Comparison of ENCODE assay signal across 1 cellular context in the genomic region with DNA sequence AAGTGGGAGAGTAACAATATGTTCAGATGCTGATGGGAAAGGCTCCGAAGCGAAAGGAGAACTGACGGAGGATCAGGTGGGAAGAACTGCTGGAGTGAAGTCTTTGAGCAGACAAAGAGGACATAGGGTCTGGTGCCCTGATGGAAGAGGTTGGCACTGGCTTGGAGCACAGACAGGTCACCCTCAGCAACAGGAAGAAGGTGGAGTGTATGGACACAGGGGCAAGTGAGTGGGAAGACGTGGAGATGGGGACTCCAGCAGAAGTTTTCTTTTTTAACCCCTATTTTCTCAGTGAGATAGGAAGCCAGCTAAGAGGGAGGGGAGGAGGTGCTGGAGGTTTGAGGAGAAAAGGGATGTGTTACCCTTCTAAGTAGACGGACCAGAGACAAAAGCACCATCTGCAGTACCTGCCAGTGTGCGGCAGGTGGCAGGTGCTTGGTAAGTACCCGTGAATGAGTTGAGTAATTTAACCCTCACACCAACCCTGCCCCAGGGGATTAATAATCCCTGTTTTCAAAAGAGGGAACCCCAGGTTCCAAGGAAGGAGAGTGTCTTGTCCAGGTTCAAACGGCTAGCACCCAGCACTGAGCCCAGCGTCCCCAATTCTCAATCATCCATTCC.
TF ChIP-seq lines count a peak whose summit lies in the region.

No MANE protein-coding gene starts in this region.

TF ChIP-seq in HepG2, 621 proteins besides CTCF, POLR2A, EP300 and RAD21:
- TF ChIP-seq ZNF143 (CRISPR knock-in tag; IDR thresholded peaks at IDR 0.05), result no peak
- peak; percentile 71; the same call in 1 of the 2 replicates for TF ChIP-seq ZNF652 (CRISPR knock-in tag; IDR thresholded peaks at IDR 0.05; ENCODE audit: borderline replicate concordance, low read depth)
- TF ChIP-seq, protein P1, sequence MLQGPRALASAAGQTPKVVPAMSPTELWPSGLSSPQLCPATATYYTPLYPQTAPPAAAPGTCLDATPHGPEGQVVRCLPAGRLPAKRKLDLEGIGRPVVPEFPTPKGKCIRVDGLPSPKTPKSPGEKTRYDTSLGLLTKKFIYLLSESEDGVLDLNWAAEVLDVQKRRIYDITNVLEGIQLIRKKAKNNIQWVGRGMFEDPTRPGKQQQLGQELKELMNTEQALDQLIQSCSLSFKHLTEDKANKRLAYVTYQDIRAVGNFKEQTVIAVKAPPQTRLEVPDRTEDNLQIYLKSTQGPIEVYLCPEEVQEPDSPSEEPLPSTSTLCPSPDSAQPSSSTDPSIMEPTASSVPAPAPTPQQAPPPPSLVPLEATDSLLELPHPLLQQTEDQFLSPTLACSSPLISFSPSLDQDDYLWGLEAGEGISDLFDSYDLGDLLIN (CRISPR knock-in tag; IDR thresholded peaks at IDR 0.05; ENCODE audit: borderline replicate concordance), result no peak
- TF ChIP-seq, protein P2, sequence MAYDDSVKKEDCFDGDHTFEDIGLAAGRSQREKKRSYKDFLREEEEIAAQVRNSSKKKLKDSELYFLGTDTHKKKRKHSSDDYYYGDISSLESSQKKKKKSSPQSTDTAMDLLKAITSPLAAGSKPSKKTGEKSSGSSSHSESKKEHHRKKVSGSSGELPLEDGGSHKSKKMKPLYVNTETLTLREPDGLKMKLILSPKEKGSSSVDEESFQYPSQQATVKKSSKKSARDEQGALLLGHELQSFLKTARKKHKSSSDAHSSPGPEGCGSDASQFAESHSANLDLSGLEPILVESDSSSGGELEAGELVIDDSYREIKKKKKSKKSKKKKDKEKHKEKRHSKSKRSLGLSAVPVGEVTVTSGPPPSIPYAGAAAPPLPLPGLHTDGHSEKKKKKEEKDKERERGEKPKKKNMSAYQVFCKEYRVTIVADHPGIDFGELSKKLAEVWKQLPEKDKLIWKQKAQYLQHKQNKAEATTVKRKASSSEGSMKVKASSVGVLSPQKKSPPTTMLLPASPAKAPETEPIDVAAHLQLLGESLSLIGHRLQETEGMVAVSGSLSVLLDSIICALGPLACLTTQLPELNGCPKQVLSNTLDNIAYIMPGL (CRISPR knock-in tag; IDR thresholded peaks at IDR 0.05; ENCODE audit: borderline replicate concordance in 1 of 2, low read depth in 1 of 2), result no peak
- TF ChIP-seq, protein P3, sequence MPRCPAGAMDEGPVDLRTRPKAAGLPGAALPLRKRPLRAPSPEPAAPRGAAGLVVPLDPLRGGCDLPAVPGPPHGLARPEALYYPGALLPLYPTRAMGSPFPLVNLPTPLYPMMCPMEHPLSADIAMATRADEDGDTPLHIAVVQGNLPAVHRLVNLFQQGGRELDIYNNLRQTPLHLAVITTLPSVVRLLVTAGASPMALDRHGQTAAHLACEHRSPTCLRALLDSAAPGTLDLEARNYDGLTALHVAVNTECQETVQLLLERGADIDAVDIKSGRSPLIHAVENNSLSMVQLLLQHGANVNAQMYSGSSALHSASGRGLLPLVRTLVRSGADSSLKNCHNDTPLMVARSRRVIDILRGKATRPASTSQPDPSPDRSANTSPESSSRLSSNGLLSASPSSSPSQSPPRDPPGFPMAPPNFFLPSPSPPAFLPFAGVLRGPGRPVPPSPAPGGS (CRISPR knock-in tag; IDR thresholded peaks at IDR 0.05), result no peak
- TF ChIP-seq SMC3 (IDR thresholded peaks at IDR 0.05; ENCODE audit: low read length), result peak; percentile 39
- TF ChIP-seq, protein P4, sequence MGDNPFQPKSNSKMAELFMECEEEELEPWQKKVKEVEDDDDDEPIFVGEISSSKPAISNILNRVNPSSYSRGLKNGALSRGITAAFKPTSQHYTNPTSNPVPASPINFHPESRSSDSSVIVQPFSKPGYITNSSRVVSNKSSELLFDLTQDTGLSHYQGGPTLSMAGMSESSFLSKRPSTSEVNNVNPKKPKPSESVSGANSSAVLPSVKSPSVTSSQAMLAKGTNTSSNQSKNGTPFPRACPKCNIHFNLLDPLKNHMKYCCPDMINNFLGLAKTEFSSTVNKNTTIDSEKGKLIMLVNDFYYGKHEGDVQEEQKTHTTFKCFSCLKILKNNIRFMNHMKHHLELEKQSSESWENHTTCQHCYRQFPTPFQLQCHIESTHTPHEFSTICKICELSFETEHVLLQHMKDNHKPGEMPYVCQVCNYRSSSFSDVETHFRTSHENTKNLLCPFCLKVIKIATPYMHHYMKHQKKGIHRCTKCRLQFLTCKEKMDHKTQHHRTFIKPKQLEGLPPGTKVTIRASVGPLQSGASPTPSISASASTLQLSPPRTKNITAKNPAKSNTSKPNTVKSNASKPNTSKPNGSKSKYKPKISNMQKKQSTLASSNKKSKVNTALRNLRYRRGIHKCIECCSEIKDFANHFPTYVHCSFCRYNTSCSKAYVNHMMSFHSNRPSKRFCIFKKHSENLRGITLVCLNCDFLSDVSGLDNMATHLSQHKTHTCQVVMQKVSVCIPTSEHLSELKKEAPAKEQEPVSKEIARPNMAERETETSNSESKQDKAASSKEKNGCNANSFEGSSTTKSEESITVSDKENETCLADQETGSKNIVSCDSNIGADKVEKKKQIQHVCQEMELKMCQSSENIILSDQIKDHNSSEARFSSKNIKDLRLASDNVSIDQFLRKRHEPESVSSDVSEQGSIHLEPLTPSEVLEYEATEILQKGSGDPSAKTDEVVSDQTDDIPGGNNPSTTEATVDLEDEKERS (CRISPR knock-in tag; IDR thresholded peaks at IDR 0.05), result no peak
- TF ChIP-seq NPAS2 (CRISPR knock-in tag; IDR thresholded peaks at IDR 0.05; ENCODE audit: borderline replicate concordance), result no peak
